Comparison of ENCODE assay signal across 14 cellular contexts in the genomic region with DNA sequence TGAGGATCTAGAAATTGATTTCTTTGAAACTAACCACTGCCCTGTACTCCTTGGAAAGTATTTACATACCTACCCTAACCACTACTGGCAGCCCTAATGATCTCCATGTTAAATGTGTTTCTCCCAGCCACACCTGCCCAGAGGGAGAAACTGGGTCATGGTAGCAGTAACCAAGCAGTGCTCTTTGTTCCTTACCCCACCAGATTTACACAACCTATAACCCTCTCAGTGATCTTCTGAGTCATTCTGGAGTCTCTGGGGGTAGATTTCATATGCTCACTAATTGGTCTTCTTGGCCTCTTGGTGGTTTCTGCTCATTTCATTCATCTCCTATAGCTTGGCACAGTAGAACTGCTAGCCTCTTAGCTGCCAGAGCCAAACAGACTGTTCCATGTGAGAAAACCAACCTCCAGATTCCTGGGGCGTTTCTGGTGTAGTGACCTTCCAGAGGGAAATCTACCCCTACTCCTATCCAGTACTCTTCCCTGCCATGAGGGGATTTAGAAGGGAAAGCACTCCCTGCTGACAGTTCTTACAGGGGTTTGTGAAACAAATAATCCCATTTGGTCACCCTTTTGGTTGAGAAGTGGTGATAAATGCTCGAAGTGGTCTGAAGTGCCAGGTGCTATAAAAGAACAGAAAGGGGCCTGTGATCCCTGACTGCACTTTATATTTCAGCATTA. TPM values are rescaled to one million over a fixed set of nuclear protein-coding genes. Genes with fewer than 3 reads are reported as not detected.
A peak's percentile ranks its signal among the peaks of the same experiment; 100 is the strongest.
DNase-seq lines count a peak whose midpoint lies in the region; ATAC-seq and TF ChIP-seq lines count a peak whose summit lies in the region.
"Had no signal": no experiment of that assay in that cellular context is flagged by ENCODE, and none has a peak within 500 bp of the region (broad histone marks: within the 10 kb centered on the region; RNA-seq: fewer than 3 reads in every experiment).

No MANE protein-coding gene starts in this region.

- no peaks in the 10 kb centered on the region for H3K36me3 Mint-ChIP-seq in activated T-helper 17 cell treated with anti-CD3 and anti-CD28 coated beads, Interleukin-2, amount 50 U/mL, for 72 hours (ENCODE audit: low read depth)
- no peaks in the 10 kb centered on the region for H3K36me3 Mint-ChIP-seq in nephron progenitor cell (ENCODE audit: low read depth)
- H3K36me3 Mint-ChIP-seq: CD4-positive, alpha-beta memory T cell had no signal

- peak; percentile 73 for ATAC-seq in HG02938 (IDR thresholded peaks at IDR 0.05; ENCODE audit: unreplicated experiment)
- ATAC-seq in activated T-helper 17 cell treated with anti-CD3 and anti-CD28 coated beads, Interleukin-2, amount 50 U/mL, for 72 hours (replicated peaks): peak; percentile 35

- H3K4me1 Mint-ChIP-seq in activated T-helper 17 cell treated with anti-CD3 and anti-CD28 coated beads, Interleukin-2, amount 50 U/mL, for 72 hours: peaks cover 2% of the 10 kb centered on the region
- peaks cover 31% of the 10 kb centered on the region for H3K4me1 Mint-ChIP-seq in nephron progenitor cell

- H3K4me3 Mint-ChIP-seq in activated T-helper 17 cell treated with anti-CD3 and anti-CD28 coated beads, Interleukin-2, amount 50 U/mL, for 72 hours: no peak overlapping the region
- no peak overlapping the region for H3K4me3 Mint-ChIP-seq in nephron progenitor cell
- H3K4me3 Mint-ChIP-seq: CD4-positive, alpha-beta memory T cell had no signal

- H3K27me3 Mint-ChIP-seq in activated T-helper 17 cell treated with anti-CD3 and anti-CD28 coated beads, Interleukin-2, amount 50 U/mL, for 72 hours: no peaks in the 10 kb centered on the region
- H3K27me3 Mint-ChIP-seq in nephron progenitor cell (ENCODE audit: low read depth, poor library complexity): no peaks in the 10 kb centered on the region
- H3K27me3 Mint-ChIP-seq: CD4-positive, alpha-beta memory T cell had no signal

- no peak for TF ChIP-seq CTCF in nephron progenitor cell (IDR thresholded peaks at IDR 0.05)

- H3K9me3 Mint-ChIP-seq in activated T-helper 17 cell treated with anti-CD3 and anti-CD28 coated beads, Interleukin-2, amount 50 U/mL, for 72 hours: no peaks in the 10 kb centered on the region
- H3K9me3 Mint-ChIP-seq in nephron progenitor cell: no peaks in the 10 kb centered on the region
- H3K9me3 Mint-ChIP-seq: CD4-positive, alpha-beta memory T cell had no signal

- H3K27ac Mint-ChIP-seq in activated T-helper 17 cell treated with anti-CD3 and anti-CD28 coated beads, Interleukin-2, amount 50 U/mL, for 72 hours: no peak overlapping the region
- H3K27ac Mint-ChIP-seq in nephron progenitor cell: peak overlapping the region; percentile 52
- H3K27ac Mint-ChIP-seq: CD4-positive, alpha-beta memory T cell had no signal

- peak; percentile 18 to 21 for DNase-seq in NCI-H187 (lab: John Stamatoyannopoulos, UW)
- no peak for DNase-seq in NCI-H187 treated with DMSO at 0.1 percent for 48 hours (lab: John Stamatoyannopoulos, UW)
- no peak for DNase-seq in nephron progenitor cell
- no peak for DNase-seq in HUDEP-2 (lab: John Stamatoyannopoulos, UW; ENCODE audit: unreplicated experiment in 76 of 76)
- no peak for DNase-seq in NCI-H1930 (lab: John Stamatoyannopoulos, UW)
- no peak for DNase-seq in activated CD4-positive, alpha-beta T cell treated with anti-CD3 and anti-CD28 coated beads, Interleukin-2, amount 50 U/mL, for 48 hours
- DNase-seq: activated CD8-positive, alpha-beta memory T cell treated with anti-CD3 and anti-CD28 coated beads, Interleukin-2, amount 50 U/mL, for 48 hours; CD4-positive, alpha-beta memory T cell; dorsolateral prefrontal cortex; NCI-H510A; small intestine; upper lobe of left lung had no signal

RNA-seq across cellular contexts. Expression of gene LRIG2, which starts 36.2 kb away (rescaled TPM):
- 10 to 100 TPM in 1 of 2 donors, 1 to 10 TPM in 1; 9.9 to 12.9 TPM for total RNA-seq in activated T-helper 17 cell treated with anti-CD3 and anti-CD28 coated beads, Interleukin-2, amount 50 U/mL, for 72 hours

Comparison
In these comparisons a context has a peak if more than half of its experiments do, and no peak if none do; other contexts are left out.
1. DNase-seq: peak in NCI-H187 (2 of 2); none in NCI-H187 treated with DMSO at 0.1 percent for 48 hours (single experiment), nephron progenitor cell (single experiment), HUDEP-2 (0 of 76), NCI-H1930 (0 of 2) and activated CD4-positive, alpha-beta T cell treated with anti-CD3 and anti-CD28 coated beads, Interleukin-2, amount 50 U/mL, for 48 hours (0 of 2).